ENCODE assay signal across 20 cellular contexts in the genomic region with DNA sequence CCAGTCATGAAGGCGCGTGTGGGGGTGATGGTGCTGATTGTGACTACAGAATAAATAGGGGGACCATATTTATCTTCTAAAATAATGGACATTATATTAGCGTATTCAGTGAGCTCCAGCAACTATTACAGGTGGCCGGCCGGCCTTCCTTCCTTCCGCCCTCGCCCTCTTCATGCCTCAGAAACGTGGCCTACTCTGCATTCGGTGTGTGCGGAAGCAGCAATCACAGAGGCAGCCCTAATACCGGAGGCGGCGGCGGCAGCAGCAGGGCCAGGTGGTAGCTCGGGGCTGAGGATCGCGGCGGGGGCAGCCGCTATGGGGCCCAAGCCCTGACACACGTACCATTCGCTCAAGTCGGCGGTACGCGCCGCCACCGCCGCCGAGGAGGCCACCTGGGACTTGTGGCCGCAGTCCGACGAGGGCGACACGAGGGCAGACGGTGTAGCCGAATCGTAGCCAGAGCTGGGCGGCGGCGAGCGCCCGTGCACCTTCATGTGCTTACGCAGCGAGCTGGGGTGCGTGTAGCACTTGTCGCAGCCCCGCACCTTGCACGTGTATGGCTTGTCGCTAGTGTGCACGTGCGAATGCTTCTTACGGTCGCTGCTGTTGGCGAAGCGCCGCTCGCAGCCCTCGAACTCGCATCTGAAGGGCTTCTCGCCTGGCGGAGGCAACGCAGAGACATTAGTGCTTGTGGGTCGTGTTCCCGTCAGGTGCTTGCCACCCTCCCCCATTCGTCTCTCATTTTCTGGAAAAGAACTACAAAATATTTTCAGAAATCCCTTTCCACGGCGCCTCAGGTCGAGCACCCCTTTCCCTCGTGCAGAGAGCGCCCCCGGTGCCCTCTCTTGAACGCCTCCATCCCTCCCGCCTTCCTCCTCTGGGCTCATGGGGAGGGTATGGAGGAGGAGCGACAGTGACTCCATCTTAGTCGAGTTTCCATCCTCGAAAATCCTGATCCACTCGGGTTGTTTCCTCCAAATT. TPM values are rescaled to one million over a fixed set of nuclear protein-coding genes. Genes with fewer than 3 reads are reported as not detected.
DNase-seq lines count a peak whose midpoint lies in the region; ATAC-seq, FAIRE-seq and TF ChIP-seq lines count a peak whose summit lies in the region.
"Had no signal": no experiment of that assay in that cellular context is flagged by ENCODE, and none has a peak within 500 bp of the region (broad histone marks: within the 10 kb centered on the region; RNA-seq: fewer than 3 reads in every experiment).

No MANE protein-coding gene starts in this region.

- intact Hi-C loops in uterus (cut with DNase I; ENCODE audit: low total_unique reads) = no loop called here
- intact Hi-C loops in left ventricle myocardium inferior (cut with micrococcal nuclease) = no loop called here

- no peak for TF ChIP-seq EP300 in H1 (IDR thresholded peaks at IDR 0.05; ENCODE audit: borderline replicate concordance in 1 of 2, low read depth in 2 of 2, low read length in 2 of 2)

- peak overlapping the region; percentile 18; the same call in 1 of the 2 replicates for H2BK5ac ChIP-seq in H1 (ENCODE audit: low read depth, low read length)

- H2BK20ac ChIP-seq in H1 (ENCODE audit: low read length) = peak overlapping the region; percentile 49

- H4K20me1 ChIP-seq in GM23338 (replicated peaks; ENCODE audit: insufficient read depth) (peaks cover 10% of the 10 kb centered on the region; the same call in 1 of the 2 replicates), H1 (replicated peaks in 1 of 2; ENCODE audit: control insufficient read depth in 1 of 2, insufficient read depth in 2 of 2, low read length in 2 of 2) (peaks cover 0 to 11% of the 10 kb centered on the region in 2 experiments)

- peak overlapping the region; percentile 42; the same call in 1 of the 2 replicates for H3K18ac ChIP-seq in H1 (ENCODE audit: extremely low read depth, low read length)

- DNase-seq in GM23338 (ENCODE audit: low spot score) (peak; percentile 74), T-helper 17 cell (no peak), H1 (ENCODE audit: low read depth in 1 of 2, low spot score in 2 of 2) (peak in 1 of 2 experiments; percentile 79), neural crest cell (ENCODE audit: low read depth, low spot score) (no peak), uterus (no peak), left ventricle myocardium inferior (no peak)
- DNase-seq: activated CD4-positive, alpha-beta T cell treated with anti-CD3 and anti-CD28 coated beads, Interleukin-2, amount 50 U/mL, for 4 hours; activated T-cell treated with anti-CD3 and anti-CD28 coated beads, Interleukin-2, amount 50 U/mL, for 48 hours; AML-193; Caco-2; EL; KG1; NCI-H1930; ovary had no signal

- H3K27ac Mint-ChIP-seq in GM23338 (no peak overlapping the region), T-helper 17 cell (no peak overlapping the region), neural crest cell (ENCODE audit: unreplicated experiment) (no peak overlapping the region)

- H3K4me1 ChIP-seq in GM23338 (ENCODE audit: insufficient read depth) = peaks cover 81% of the 10 kb centered on the region
- peaks cover 15 to 37% (median 18%) of the 10 kb centered on the region in 4 experiments for H3K4me1 ChIP-seq in H1 (replicated peaks in 1 of 4; ENCODE audit: control insufficient read depth in 3 of 4, insufficient read depth in 4 of 4, low read length in 3 of 4)
- H3K4me1 ChIP-seq in uterus = peaks cover 0 to 21% of the 10 kb centered on the region in 2 donors
- H3K4me1 ChIP-seq in left ventricle myocardium inferior = peaks cover 35% of the 10 kb centered on the region
- H3K4me1 ChIP-seq: Caco-2 had no signal

- TF ChIP-seq RAD21 in H1 (IDR thresholded peaks at IDR 0.05 in 1 of 2, conservative IDR thresholded peaks at IDR 0.05 in 1 of 2; ENCODE audit: low read depth in 2 of 2, low read length in 2 of 2) = no peak

- no peak overlapping the region for H4K91ac ChIP-seq in H1 (replicated peaks; ENCODE audit: insufficient read length, low read length)

- H3K27me3 ChIP-seq in GM23338 (ENCODE audit: insufficient read depth) (peaks cover 100% of the 10 kb centered on the region), H1 (replicated peaks in 1 of 4; ENCODE audit: control insufficient read depth in 3 of 4, extremely low read depth in 1 of 4, insufficient read depth in 3 of 4, low read length in 3 of 4) (peaks cover 76 to 97% (median 91%) of the 10 kb centered on the region in 4 experiments), uterus (peaks cover 15 to 95% of the 10 kb centered on the region in 2 donors), left ventricle myocardium inferior (ENCODE audit: low read depth) (peaks cover 100% of the 10 kb centered on the region)
- H3K27me3 ChIP-seq: ovary had no signal

- no peak overlapping the region for H3K9ac ChIP-seq in H1 (replicated peaks in 1 of 4; ENCODE audit: extremely low read depth in 1 of 4, low read depth in 3 of 4, low read length in 3 of 4)

- H3K36me3 Mint-ChIP-seq in GM23338 (ENCODE audit: low read depth) (no peaks in the 10 kb centered on the region), T-helper 17 cell (ENCODE audit: low read depth) (no peaks in the 10 kb centered on the region), neural crest cell (ENCODE audit: low read depth) (peaks cover 4% of the 10 kb centered on the region)

- peak overlapping the region; percentile 81 for H3K4me3 ChIP-seq in GM23338
- peak overlapping the region; percentile 9 to 68 (median 24); a peak in 5 of 8 replicates for H3K4me3 ChIP-seq in H1 (ENCODE audit: extremely low read depth in 1 of 4, insufficient read depth in 2 of 4, low read depth in 3 of 4, low read length in 4 of 4)
- H3K4me3 ChIP-seq in uterus = no peak overlapping the region
- H3K4me3 ChIP-seq in left ventricle myocardium inferior = no peak overlapping the region
- H3K4me3 ChIP-seq: hepatocyte, ovary had no signal

- H3F3A ChIP-seq in GM23338 (replicated peaks; ENCODE audit: low read depth) = peaks cover 59% of the 10 kb centered on the region

- peak overlapping the region; percentile 43 for H2AFZ ChIP-seq in GM23338
- no peak overlapping the region; the same call in 1 of the 2 replicates for H2AFZ ChIP-seq in H1 (ENCODE audit: low read length)

- no peak overlapping the region for H3K14ac ChIP-seq in H1 (ENCODE audit: insufficient read length)

- 2% methylated on average over 65 of the region's 77 CpGs; no CpG with 5 or more reads in 1 of the 2 experiments for WGBS in H1 (ENCODE audit: extremely low coverage in 1 of 2, insufficient coverage in 1 of 2, insufficient read length in 1 of 2, insufficient replicate concordance in 2 of 2, low coverage in 1 of 2, low lambda C conversion rate in 2 of 2, missing lambda C conversion rate in 1 of 2), 2 experiments

- no peak overlapping the region for H2BK120ac ChIP-seq in H1 (replicated peaks; ENCODE audit: low read depth, low read length)

- H3K27ac ChIP-seq in GM23338 (ENCODE audit: low read depth) = no peak overlapping the region
- no peak overlapping the region for H3K27ac ChIP-seq in H1 (ENCODE audit: low read depth, low read length)
- no peak overlapping the region for H3K27ac ChIP-seq in uterus
- no peak overlapping the region for H3K27ac ChIP-seq in left ventricle myocardium inferior (replicated peaks)
- H3K27ac ChIP-seq: cardiac muscle cell, hepatocyte, ovary had no signal

- no peak for FAIRE-seq in H1 (lab: Jason Lieb, UNC)
- FAIRE-seq: H54 had no signal

- no peak for TF ChIP-seq POLR2A in H1 (IDR thresholded peaks at IDR 0.05; ENCODE audit: control extremely low read depth in 1 of 2, low read depth in 2 of 2, low read length in 2 of 2)
- no peak for TF ChIP-seq POLR2A in uterus (IDR thresholded peaks at IDR 0.05)

- no peak overlapping the region; the same call in 1 of the 2 replicates for H2BK15ac ChIP-seq in H1 (ENCODE audit: low read length)

- peak overlapping the region; percentile 82 for H2BK12ac ChIP-seq in H1 (ENCODE audit: low read depth, low read length)

- H3K79me1 ChIP-seq in H1 (ENCODE audit: low read depth, low read length) = no peaks in the 10 kb centered on the region; the same call in 1 of the 2 replicates

- no peaks in the 10 kb centered on the region for H3K9me3 ChIP-seq in T-helper 17 cell (ENCODE audit: control insufficient read depth, low read length, poor library complexity, severe bottlenecking)
- peaks cover 0 to 4% of the 10 kb centered on the region in 2 experiments; a peak in 1 of 4 replicates for H3K9me3 ChIP-seq in H1 (ENCODE audit: insufficient read depth in 2 of 2, low read depth in 1 of 2, low read length in 1 of 2)
- no peaks in the 10 kb centered on the region for H3K9me3 ChIP-seq in uterus
- H3K9me3 ChIP-seq in left ventricle myocardium inferior (replicated peaks) = no peaks in the 10 kb centered on the region
- H3K9me3 ChIP-seq: Caco-2 had no signal

- TF ChIP-seq CTCF in GM23338 (conservative IDR thresholded peaks at IDR 0.05; ENCODE audit: low read depth in 2 of 2) = no peak
- no peak for TF ChIP-seq CTCF in H1 (IDR thresholded peaks at IDR 0.05; ENCODE audit: control extremely low read depth in 1 of 3, insufficient read depth in 1 of 3, low read depth in 1 of 3, low read length in 3 of 3)
- TF ChIP-seq CTCF in neural crest cell (conservative IDR thresholded peaks at IDR 0.05) = no peak
- TF ChIP-seq CTCF in uterus (IDR thresholded peaks at IDR 0.05) = no peak
- TF ChIP-seq CTCF in left ventricle myocardium inferior (IDR thresholded peaks at IDR 0.05; ENCODE audit: borderline replicate concordance) = no peak

- H3K36me3 ChIP-seq in GM23338 (ENCODE audit: insufficient read depth) (no peaks in the 10 kb centered on the region), H1 (ENCODE audit: control insufficient read depth in 2 of 4, insufficient read depth in 4 of 4, low read length in 3 of 4) (peaks cover 0 to 4% (median 0%) of the 10 kb centered on the region in 4 experiments; a peak in 2 of 8 replicates), uterus (no peaks in the 10 kb centered on the region), left ventricle myocardium inferior (no peaks in the 10 kb centered on the region)
- H3K36me3 ChIP-seq: cardiac muscle cell, ovary had no signal

- CTCF ChIA-PET in H1 (lab: Charles Lee; ENCODE audit: partially characterized antibody) = interaction anchor here (0.6 to 27.3 kb wide), 13 partner anchors 8 to 276 kb away, joined by 3 to 485 read pairs (median 6); no protein-coding TSS in a partner anchor

- H3K4me1 Mint-ChIP-seq in GM23338 (peaks cover 76% of the 10 kb centered on the region), T-helper 17 cell (no peaks in the 10 kb centered on the region), neural crest cell (peaks cover 86% of the 10 kb centered on the region)

- no peak overlapping the region for H2AK5ac ChIP-seq in H1 (ENCODE audit: low read depth, low read length)

- peak overlapping the region; percentile 36; the same call in 1 of the 2 replicates for H4K8ac ChIP-seq in H1 (ENCODE audit: extremely low read depth, insufficient read depth, low read length)

- H3K79me2 ChIP-seq in GM23338 (replicated peaks; ENCODE audit: insufficient read depth) = no peaks in the 10 kb centered on the region
- H3K79me2 ChIP-seq in H1 (ENCODE audit: control insufficient read depth in 1 of 2, insufficient read depth in 2 of 2, low read length in 2 of 2) = no peaks in the 10 kb centered on the region
- H3K79me2 ChIP-seq: hepatocyte had no signal

- peaks cover 99% of the 10 kb centered on the region for H3K27me3 Mint-ChIP-seq in GM23338 (ENCODE audit: insufficient read depth, low read depth, poor library complexity)
- peaks cover 73% of the 10 kb centered on the region for H3K27me3 Mint-ChIP-seq in T-helper 17 cell
- H3K27me3 Mint-ChIP-seq in neural crest cell (ENCODE audit: low read depth) = peaks cover 100% of the 10 kb centered on the region

- peak overlapping the region; percentile 71 for H3K4me3 Mint-ChIP-seq in GM23338
- H3K4me3 Mint-ChIP-seq in T-helper 17 cell = peak overlapping the region; percentile 56
- H3K4me3 Mint-ChIP-seq in neural crest cell = peak overlapping the region; percentile 72

- H3K56ac ChIP-seq in H1 (replicated peaks; ENCODE audit: insufficient read length, low read depth, low read length) = no peak overlapping the region

- no peak overlapping the region for H4K5ac ChIP-seq in H1 (ENCODE audit: insufficient read length, low read depth, low read length)

- ATAC-seq in GM23338 (peak; percentile 7), T-helper 17 cell (no peak), GM18519 (IDR thresholded peaks at IDR 0.05; ENCODE audit: low FRiP score, unreplicated experiment) (no peak)
- no peak for ATAC-seq in activated CD4-positive, CD25-positive, alpha-beta regulatory T cell treated with anti-CD3 and anti-CD28 coated beads, Interleukin-2, amount 50 U/mL, for 24 hours

- H3K23me2 ChIP-seq in H1 (ENCODE audit: low read depth, low read length) = peaks cover 8% of the 10 kb centered on the region

- no peaks in the 10 kb centered on the region for H3K9me2 ChIP-seq in GM23338 (ENCODE audit: insufficient read depth)

- H3K9me3 Mint-ChIP-seq in GM23338 = peaks cover 5% of the 10 kb centered on the region; the same call in 2 of the 3 replicates
- H3K9me3 Mint-ChIP-seq in neural crest cell = no peaks in the 10 kb centered on the region

- H3K4ac ChIP-seq in H1 (replicated peaks; ENCODE audit: insufficient read length, low read depth, low read length) = no peak overlapping the region

- no peak overlapping the region for H3K23ac ChIP-seq in H1 (ENCODE audit: insufficient read length)

- H3K4me2 ChIP-seq in GM23338 (peak overlapping the region; percentile 93), H1 (ENCODE audit: insufficient read depth in 1 of 2, low read depth in 2 of 2, low read length in 2 of 2) (peak overlapping the region; percentile 93 to 95)

- POLR2A ChIA-PET in H1 (lab: Charles Lee; ENCODE audit: partially characterized antibody) = interaction anchor here (0.7 to 3.7 kb wide), 4 partner anchors 10 to 14 kb away, joined by 3 to 24 read pairs (median 3); a partner anchor contains a TSS

RNA-seq across cellular contexts. Expression of a gene that starts 15.5 kb away (rescaled TPM):
- not detected in 2 replicates for total RNA-seq in GM23338 (2014; rRNA removed; shearing (Covaris generic))
- polyA plus RNA-seq in GM23338 (2016; fragmentation: Nextera tagmentation; extraction: Ambion mirVana) (0.12 TPM in 1 of 2 replicates, not detected in the other), H1 (2011; rRNA removed) (0.03 and 0.31 TPM in 2 replicates)
- total RNA-seq in T-helper 17 cell (not detected), neural crest cell (4.5 and 6.1 TPM in 2 replicates), uterus (not detected), left ventricle myocardium inferior (not detected)
- 0.13 TPM in 1 of 2 replicates, not detected in the other for total RNA-seq in H1 (2021; fragmentation: NEBNext Ultra II Directional; extraction: Animal tissue kit (Norgen Biotek cat#: 25700))
- polyA plus RNA-seq in H1 (2011; cell fraction: cytosol; rRNA removed) = 0.08 TPM
- polyA plus RNA-seq in H1 (2011; cell fraction: nucleus; rRNA removed) = 0.27 TPM
- polyA plus RNA-seq in H1 (2012, experiment 1 of 2) = 0.27 TPM in 1 of 4 replicates, not detected in the others
- 0.08 TPM for polyA plus RNA-seq in H1 (2012, experiment 2 of 2)
- polyA plus RNA-seq in H1 (2013, experiment 1 of 2) = 0.06 TPM
- 0.06 TPM for polyA plus RNA-seq in H1 (2013, experiment 2 of 2)
- not detected in 2 replicates for polyA minus RNA-seq in H1 (2011; rRNA and poly(A)+ RNA removed)
- polyA minus RNA-seq in H1 (2011; cell fraction: cytosol; rRNA and poly(A)+ RNA removed) = not detected
- polyA minus RNA-seq in H1 (2011; cell fraction: nucleus; rRNA and poly(A)+ RNA removed) = 0.60 TPM
- total RNA-seq: Caco-2, cardiac muscle cell, NCI-H460, ovary had no signal
- polyA plus RNA-seq: cardiac muscle cell, hepatocyte, ovary had no signal

RNA-seq across cellular contexts. Expression of a gene that starts 18.3 kb away (rescaled TPM):
- total RNA-seq in GM23338 (2014; rRNA removed; shearing (Covaris generic)) = 0.19 and 0.21 TPM in 2 replicates
- polyA plus RNA-seq in GM23338 (2016; fragmentation: Nextera tagmentation; extraction: Ambion mirVana) (0.95 and 1.4 TPM in 2 replicates), H1 (2011; rRNA removed) (0.80 and 3.6 TPM in 2 replicates)
- total RNA-seq in T-helper 17 cell (not detected), neural crest cell (54.3 and 64.5 TPM in 2 replicates), uterus (not detected), left ventricle myocardium inferior (not detected)
- total RNA-seq in H1 (2021; fragmentation: NEBNext Ultra II Directional; extraction: Animal tissue kit (Norgen Biotek cat#: 25700)) = 1.5 and 2.2 TPM in 2 replicates
- polyA plus RNA-seq in H1 (2011; cell fraction: cytosol; rRNA removed) = 1.7 TPM
- 2.7 TPM for polyA plus RNA-seq in H1 (2011; cell fraction: nucleus; rRNA removed)
- polyA plus RNA-seq in H1 (2012, experiment 1 of 2) = 0.27 to 0.77 TPM (median 0.60 TPM) in 4 replicates
- 0.08 TPM for polyA plus RNA-seq in H1 (2012, experiment 2 of 2)
- 1.4 TPM for polyA plus RNA-seq in H1 (2013, experiment 1 of 2)
- polyA plus RNA-seq in H1 (2013, experiment 2 of 2) = 0.75 TPM
- 0.07 and 0.47 TPM in 2 replicates for polyA minus RNA-seq in H1 (2011; rRNA and poly(A)+ RNA removed)
- 1.6 TPM for polyA minus RNA-seq in H1 (2011; cell fraction: cytosol; rRNA and poly(A)+ RNA removed)
- 2.4 TPM for polyA minus RNA-seq in H1 (2011; cell fraction: nucleus; rRNA and poly(A)+ RNA removed)
- total RNA-seq: Caco-2, cardiac muscle cell, NCI-H460 had no signal
- polyA plus RNA-seq: hepatocyte had no signal

Comparison
In these comparisons a context has a peak if more than half of its experiments do, and no peak if none do; other contexts are left out.
1. H3K4me3 ChIP-seq: peak in GM23338 (single experiment) and H1 (4 of 4); none in uterus (0 of 2) and left ventricle myocardium inferior (single experiment).
2. RNA of a gene that starts 18.3 kb away (total RNA-seq): 54.3 to 64.5 TPM in neural crest cell; 1.5 to 2.2 TPM in H1, 0.19 to 0.21 TPM in GM23338, not detected in T-helper 17 cell, not detected in uterus and not detected in left ventricle myocardium inferior (single experiment); every median in the first group is over 10 times any median in the second.
3. Peak in every context shown above with its lines, with median percentiles within 50 percentile points of each other: H3K4me3 Mint-ChIP-seq.